In the genomic region with DNA sequence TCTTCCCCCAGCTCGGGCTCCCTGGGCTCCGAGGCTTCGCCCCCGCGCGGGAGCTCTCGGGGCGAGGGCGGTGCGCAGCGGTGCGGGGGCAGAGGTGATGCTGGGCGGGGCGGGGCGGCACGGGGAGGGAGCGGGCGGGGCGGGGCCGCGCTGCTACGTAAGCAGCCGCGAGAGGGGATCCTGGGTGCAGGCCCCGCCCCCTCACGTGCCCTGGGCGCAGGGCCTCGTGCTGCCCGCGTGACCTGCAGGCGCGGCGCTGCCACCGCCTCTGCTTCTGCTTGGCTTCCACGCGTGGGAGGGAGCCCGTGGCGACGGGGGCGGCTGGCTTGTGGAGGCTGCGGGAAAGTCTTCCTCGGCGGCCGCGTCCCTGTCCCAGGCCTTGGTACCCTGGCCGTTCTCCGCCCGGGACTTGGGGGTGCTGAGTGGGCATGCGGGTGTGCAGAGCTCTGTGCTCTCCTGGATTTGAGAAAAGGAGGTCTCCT, we compare ENCODE assay signal across 12 cellular contexts.
DNase-seq lines count a peak whose midpoint lies in the region; ATAC-seq, FAIRE-seq and TF ChIP-seq lines count a peak whose summit lies in the region.
"Had no signal": no experiment of that assay in that cellular context is flagged by ENCODE, and none has a peak within 500 bp of the region (broad histone marks: within the 10 kb centered on the region; RNA-seq: fewer than 3 reads in every experiment).

No MANE protein-coding gene starts in this region.

- H3K4me3 ChIP-seq in bronchial epithelial cell (ENCODE audit: low read depth, low read length), result peak overlapping the region; percentile 26
- H3K4me3 ChIP-seq in lower leg skin (ENCODE audit: low read depth, poor library complexity, severe bottlenecking), result no peak overlapping the region
- no peak overlapping the region for H3K4me3 ChIP-seq in BE2C (ENCODE audit: low read depth, low read length)

- TF ChIP-seq CTCF in bronchial epithelial cell (IDR thresholded peaks at IDR 0.05; ENCODE audit: insufficient read depth, low read length, severe bottlenecking), result no peak
- no peak for TF ChIP-seq CTCF in lower leg skin (IDR thresholded peaks at IDR 0.05)
- no peak for TF ChIP-seq CTCF in BE2C (IDR thresholded peaks at IDR 0.05; ENCODE audit: low read depth, low read length)

- H3K9me3 ChIP-seq in BE2C, result no peaks in the 10 kb centered on the region

- FAIRE-seq in bronchial epithelial cell (lab: Jason Lieb, UNC) (no peak), urothelium cell line (lab: Jason Lieb, UNC) (no peak)

- intact Hi-C loops in lower leg skin (cut with DNase I; ENCODE audit: low total_unique reads), result no loop called here

- no peaks in the 10 kb centered on the region for H3K27me3 ChIP-seq in bronchial epithelial cell (ENCODE audit: control insufficient read depth, insufficient read depth, low read length)
- no peaks in the 10 kb centered on the region for H3K27me3 ChIP-seq in BE2C

- ATAC-seq in GM18498 (IDR thresholded peaks at IDR 0.05; ENCODE audit: unreplicated experiment), result no peak

- WGBS in lower leg skin, 2 donors, result 56 to 61% methylated on average over 12 to 16 of the region's 49 CpGs

- DNase-seq in stimulated activated CD4-positive, alpha-beta T cell treated with anti-CD3 and anti-CD28 coated beads, Interleukin-12 subunit alpha, Interleukin-12 subunit beta, amount 100 ng/mL, for 4 hours, result peak; percentile 4
- DNase-seq in stimulated activated CD4-positive, alpha-beta T cell treated with anti-CD3 and anti-CD28 coated beads, Interleukin-1b, Interleukin-23, amount 100 ng/mL, for 48 hours, result no peak
- DNase-seq in bronchial epithelial cell (ENCODE audit: low read depth) (no peak), left kidney (ENCODE audit: low read depth, low spot score) (peak; percentile 75), urothelium cell line (ENCODE audit: low spot score) (peak; percentile 83), lower leg skin (ENCODE audit: low spot score in 2 of 2) (no peak), BE2C (no peak)
- DNase-seq: activated naive CD4-positive, alpha-beta T cell treated with anti-CD3 and anti-CD28 coated beads for 36 hours; CD8-positive, alpha-beta memory T cell; hippocampal formation; NCI-H1694 treated with DMSO at 0.1 percent for 48 hours had no signal

- no peaks in the 10 kb centered on the region for H3K36me3 ChIP-seq in bronchial epithelial cell (ENCODE audit: control insufficient read depth, insufficient read depth, low read length)
- H3K36me3 ChIP-seq in BE2C, result no peaks in the 10 kb centered on the region

- no peaks in the 10 kb centered on the region for H3K4me1 ChIP-seq in BE2C

- no peak for TF ChIP-seq POLR2A in lower leg skin (IDR thresholded peaks at IDR 0.05)

Comparison
In these comparisons a context has a peak if more than half of its experiments do, and no peak if none do; other contexts are left out.
1. DNase-seq: peak in stimulated activated CD4-positive, alpha-beta T cell treated with anti-CD3 and anti-CD28 coated beads, Interleukin-12 subunit alpha, Interleukin-12 subunit beta, amount 100 ng/mL, for 4 hours (single experiment), left kidney (single experiment) and urothelium cell line (single experiment); none in stimulated activated CD4-positive, alpha-beta T cell treated with anti-CD3 and anti-CD28 coated beads, Interleukin-1b, Interleukin-23, amount 100 ng/mL, for 48 hours (single experiment), bronchial epithelial cell (single experiment), lower leg skin (0 of 2) and BE2C (single experiment).